ENCODE assay signal across 1 cellular context in the genomic region with DNA sequence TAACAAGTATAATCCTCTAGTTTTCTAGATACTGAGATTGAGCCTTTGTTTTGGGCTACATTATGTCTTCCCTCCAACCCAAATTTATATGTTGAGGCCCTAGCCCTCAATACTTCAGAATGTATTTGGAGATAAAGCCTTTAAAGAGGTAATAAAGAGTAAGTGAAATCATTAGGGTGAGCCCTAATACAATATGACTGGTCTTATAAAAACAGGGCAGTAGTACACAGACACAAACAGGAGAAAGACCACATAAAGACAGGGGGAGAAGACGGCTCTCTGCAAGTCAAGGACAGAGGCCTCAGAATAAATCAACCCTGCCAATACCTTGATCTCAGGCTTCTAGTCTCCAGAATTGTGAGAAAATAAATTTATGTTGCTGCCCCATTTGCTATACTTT.
TF ChIP-seq lines count a peak whose summit lies in the region.

No MANE protein-coding gene starts in this region.

TF ChIP-seq in IMR-90, 13 proteins besides CTCF, POLR2A, EP300 and RAD21:
- TF ChIP-seq MAFK (IDR thresholded peaks at IDR 0.05; ENCODE audit: low read depth, low read length) (no peak), SMC3 (IDR thresholded peaks at IDR 0.05; ENCODE audit: low read depth, low read length) (no peak), RFX5 (IDR thresholded peaks at IDR 0.05; ENCODE audit: low read depth, low read length) (no peak), FOS (IDR thresholded peaks at IDR 0.05; ENCODE audit: low read depth, low read length) (no peak), MXI1 (IDR thresholded peaks at IDR 0.05; ENCODE audit: borderline replicate concordance, low read depth, low read length) (no peak), NFE2L2 (IDR thresholded peaks at IDR 0.05; ENCODE audit: low read depth, low read length) (no peak)
